Comparison of ENCODE assay signal across 43 cellular contexts in the genomic region with DNA sequence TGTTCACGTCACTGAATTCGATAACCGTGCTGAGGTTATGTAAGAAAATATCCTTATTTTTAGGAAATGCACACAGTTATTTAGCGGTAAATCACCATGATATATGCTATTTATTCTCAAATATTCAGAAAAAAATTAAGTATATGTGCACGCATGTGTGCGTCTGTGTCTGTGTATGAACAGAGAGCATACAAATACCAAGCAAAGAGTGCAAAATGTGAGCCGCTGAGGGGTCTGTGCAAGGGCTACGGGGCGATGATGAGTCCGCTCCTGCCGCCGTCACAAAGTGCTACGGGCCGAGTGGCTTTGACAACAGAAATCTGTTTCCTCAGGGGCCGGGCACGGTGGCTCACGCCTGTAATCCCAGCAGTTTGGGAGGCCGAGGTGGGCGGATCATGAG. TPM values are rescaled to one million over a fixed set of nuclear protein-coding genes. Genes with fewer than 3 reads are reported as not detected.
"Had no signal": no experiment of that assay in that cellular context is flagged by ENCODE, and none has a peak within 500 bp of the region (broad histone marks: within the 10 kb centered on the region; RNA-seq: fewer than 3 reads in every experiment).

No MANE protein-coding gene starts in this region.

- H3K27me3 Mint-ChIP-seq: activated naive CD4-positive, alpha-beta T cell treated with anti-CD3 and anti-CD28 coated beads, Interleukin-2, amount 10 ng/mL, durations not matched to agents 7 days and 5 days; activated naive CD4-positive, alpha-beta T cell treated with anti-CD3 and anti-CD28 coated beads, Interleukin-2, amount 50 U/mL, for 24 hours; activated naive CD8-positive, alpha-beta T cell; activated naive CD8-positive, alpha-beta T cell treated with anti-CD3 and anti-CD28 coated beads for 36 hours; activated naive CD8-positive, alpha-beta T cell treated with anti-CD3 and anti-CD28 coated beads, Interleukin-2, amount 10 ng/mL, durations not matched to agents 7 days and 5 days; activated naive CD8-positive, alpha-beta T cell treated with anti-CD3 and anti-CD28 coated beads, Interleukin-2, amount 50 U/mL, for 24 hours; activated T-cell treated with anti-CD3 and anti-CD28 coated beads, Interleukin-2, amount 50 U/mL, for 24 hours; activated T-helper 17 cell treated with anti-CD3 and anti-CD28 coated beads, Interleukin-2, amount 50 U/mL, for 72 hours; central memory CD8-positive, alpha-beta T cell had no signal

- H3K36me3 ChIP-seq: adrenal gland, ascending aorta, brain microvascular endothelial cell, breast epithelium, cardiac muscle cell had no signal

- FAIRE-seq: bronchial epithelial cell had no signal

- H3K27me3 ChIP-seq: adrenal gland, ascending aorta, body of pancreas, brain microvascular endothelial cell, breast epithelium, cardiac muscle cell had no signal

- H3K4me1 ChIP-seq: adrenal gland, ascending aorta, breast epithelium had no signal

- H3K4me3 ChIP-seq: adrenal gland, ascending aorta, body of pancreas, breast epithelium, cardiac muscle cell had no signal

- H3K36me3 Mint-ChIP-seq: activated naive CD8-positive, alpha-beta T cell treated with anti-CD3 and anti-CD28 coated beads for 36 hours; brain had no signal

- H3K4me3 Mint-ChIP-seq: activated naive CD4-positive, alpha-beta T cell treated with anti-CD3 and anti-CD28 coated beads for 36 hours; activated naive CD4-positive, alpha-beta T cell treated with anti-CD3 and anti-CD28 coated beads, Interleukin-2, amount 10 ng/mL, durations not matched to agents 7 days and 5 days; activated naive CD4-positive, alpha-beta T cell treated with anti-CD3 and anti-CD28 coated beads, Interleukin-2, amount 50 U/mL, for 24 hours; activated naive CD8-positive, alpha-beta T cell; activated naive CD8-positive, alpha-beta T cell treated with anti-CD3 and anti-CD28 coated beads for 36 hours; activated naive CD8-positive, alpha-beta T cell treated with anti-CD3 and anti-CD28 coated beads, Interleukin-2, amount 10 ng/mL, durations not matched to agents 7 days and 5 days; activated naive CD8-positive, alpha-beta T cell treated with anti-CD3 and anti-CD28 coated beads, Interleukin-2, amount 50 U/mL, for 24 hours; activated T-cell treated with anti-CD3 and anti-CD28 coated beads, Interleukin-2, amount 50 U/mL, for 24 hours; activated T-cell treated with anti-CD3 and anti-CD28 coated beads, Interleukin-2, amount 50 U/mL, for 4 hours; activated T-cell treated with anti-CD3 and anti-CD28 coated beads, Interleukin-2, amount 50 U/mL, for 72 hours; activated T-helper 1 cell treated with anti-CD3 and anti-CD28 coated beads, Interleukin-12 subunit alpha, Interleukin-12 subunit beta, Interleukin-2, Interleukin-4 antibody, amounts not matched to agents 30 ng/mL and 10 ng/mL and 1 ng/mL, durations not matched to agents 14 hours and 24 hours and 36 hours; activated T-helper 17 cell treated with anti-CD3 and anti-CD28 coated beads, Interleukin-2, amount 50 U/mL, for 72 hours; brain; central memory CD8-positive, alpha-beta T cell had no signal

- DNase-seq: activated effector memory CD4-positive, alpha-beta T cell treated with anti-CD3 and anti-CD28 coated beads, Interleukin-2, amount 50 U/mL, for 16 hours; activated effector memory CD4-positive, alpha-beta T cell treated with Interleukin-2 at 50 U/mL for 16 hours; activated gamma-delta T cell; activated gamma-delta T cell treated with Interleukin-2 at 50 U/mL for 16 hours; activated naive CD4-positive, alpha-beta T cell; activated naive CD4-positive, alpha-beta T cell treated with anti-CD3 and anti-CD28 coated beads for 36 hours; activated naive CD4-positive, alpha-beta T cell treated with anti-CD3 and anti-CD28 coated beads, Interleukin-2, amount 10 ng/mL, durations not matched to agents 7 days and 5 days; activated naive CD4-positive, alpha-beta T cell treated with anti-CD3 and anti-CD28 coated beads, Interleukin-2, amount 50 U/mL, for 16 hours; activated naive CD4-positive, alpha-beta T cell treated with Interleukin-2 at 50 U/mL for 16 hours; activated naive CD8-positive, alpha-beta T cell treated with anti-CD3 and anti-CD28 coated beads for 36 hours; activated naive CD8-positive, alpha-beta T cell treated with anti-CD3 and anti-CD28 coated beads, Interleukin-2, amount 10 ng/mL, durations not matched to agents 7 days and 5 days; activated naive CD8-positive, alpha-beta T cell treated with anti-CD3 and anti-CD28 coated beads, Interleukin-2, amount 50 U/mL, for 24 hours; activated T-cell treated with anti-CD3 and anti-CD28 coated beads for 4 hours; activated T-cell treated with anti-CD3 and anti-CD28 coated beads, Interleukin-2, amount 50 U/mL, for 1 hour; activated T-cell treated with anti-CD3 and anti-CD28 coated beads, Interleukin-2, amount 50 U/mL, for 24 hours; activated T-cell treated with anti-CD3 and anti-CD28 coated beads, Interleukin-2, amount 50 U/mL, for 4 hours; activated T-cell treated with anti-CD3 and anti-CD28 coated beads, Interleukin-2, amount 50 U/mL, for 48 hours; activated T-cell treated with anti-CD3 and anti-CD28 coated beads, Interleukin-2, amount 50 U/mL, for 72 hours; adrenal gland; amniotic stem cell; amygdala; anterior cingulate cortex; body of pancreas; brain microvascular endothelial cell; caudate nucleus; central memory CD4-positive, alpha-beta T cell; cerebellar nuclear complex had no signal

- H3K27ac Mint-ChIP-seq: activated naive CD4-positive, alpha-beta T cell treated with anti-CD3 and anti-CD28 coated beads for 36 hours; activated naive CD4-positive, alpha-beta T cell treated with anti-CD3 and anti-CD28 coated beads, Interleukin-2, amount 50 U/mL, for 24 hours; activated naive CD4-positive, alpha-beta T cell treated with anti-CD3 and anti-CD28 coated beads, Interleukin-2, amount 50 U/mL, for 72 hours; activated naive CD8-positive, alpha-beta T cell; activated naive CD8-positive, alpha-beta T cell treated with anti-CD3 and anti-CD28 coated beads for 36 hours; activated naive CD8-positive, alpha-beta T cell treated with anti-CD3 and anti-CD28 coated beads, Interleukin-2, amount 50 U/mL, for 24 hours; activated T-cell treated with anti-CD3 and anti-CD28 coated beads, Interleukin-2, amount 50 U/mL, for 24 hours; activated T-cell treated with anti-CD3 and anti-CD28 coated beads, Interleukin-2, amount 50 U/mL, for 72 hours; activated T-helper 1 cell treated with anti-CD3 and anti-CD28 coated beads, Interleukin-12 subunit alpha, Interleukin-12 subunit beta, Interleukin-2, Interleukin-4 antibody, amounts not matched to agents 30 ng/mL and 10 ng/mL and 1 ng/mL, durations not matched to agents 14 hours and 24 hours and 36 hours; activated T-helper 17 cell treated with anti-CD3 and anti-CD28 coated beads, Interleukin-2, amount 50 U/mL, for 72 hours; activated T-helper 2 cell treated with anti-CD3 and anti-CD28 coated beads, Interferon-gamma antibody, Interleukin-2, Interleukin-4, amounts not matched to agents 10 μg/mL and 5 μg/mL and 100 μg/mL, durations not matched to agents 14 hours and 24 hours and 36 hours; brain had no signal

- H3K4me1 Mint-ChIP-seq: brain had no signal

- H3K27ac ChIP-seq: adrenal gland, ascending aorta, body of pancreas, brain microvascular endothelial cell, breast epithelium, cardiac muscle cell had no signal

- H3K9me3 Mint-ChIP-seq: activated naive CD4-positive, alpha-beta T cell treated with anti-CD3 and anti-CD28 coated beads, Interleukin-2, amount 50 U/mL, for 24 hours had no signal

RNA-seq across cellular contexts. Expression of a gene that starts 7.4 kb away (rescaled TPM):
- total RNA-seq: activated naive CD4-positive, alpha-beta T cell treated with anti-CD3 and anti-CD28 coated beads for 36 hours; activated naive CD4-positive, alpha-beta T cell treated with anti-CD3 and anti-CD28 coated beads, Interleukin-2, amount 50 U/mL, for 72 hours; activated naive CD8-positive, alpha-beta T cell treated with anti-CD3 and anti-CD28 coated beads for 36 hours; activated naive CD8-positive, alpha-beta T cell treated with anti-CD3 and anti-CD28 coated beads, Interleukin-2, amount 10 ng/mL, durations not matched to agents 7 days and 5 days; activated T-cell treated with anti-CD3 and anti-CD28 coated beads, Interleukin-2, amount 50 U/mL, for 4 hours; activated T-cell treated with anti-CD3 and anti-CD28 coated beads, Interleukin-2, amount 50 U/mL, for 72 hours; activated T-helper 1 cell treated with anti-CD3 and anti-CD28 coated beads, Interleukin-12 subunit alpha, Interleukin-12 subunit beta, Interleukin-2, Interleukin-4 antibody, amounts not matched to agents 30 ng/mL and 10 ng/mL and 1 ng/mL, durations not matched to agents 14 hours and 24 hours and 36 hours; activated T-helper 17 cell treated with anti-CD3 and anti-CD28 coated beads, Interleukin-2, amount 50 U/mL, for 72 hours; activated T-helper 2 cell treated with anti-CD3 and anti-CD28 coated beads, Interferon-gamma antibody, Interleukin-2, Interleukin-4, amounts not matched to agents 10 μg/mL and 5 μg/mL and 100 μg/mL, durations not matched to agents 14 hours and 24 hours and 36 hours; adrenal gland; aorta; ascending aorta; bronchial epithelial cell; cardiac muscle cell; cardiac septum; cerebellum; chondrocyte had no signal
